ENCODE assay signal across 28 cellular contexts in the genomic region with DNA sequence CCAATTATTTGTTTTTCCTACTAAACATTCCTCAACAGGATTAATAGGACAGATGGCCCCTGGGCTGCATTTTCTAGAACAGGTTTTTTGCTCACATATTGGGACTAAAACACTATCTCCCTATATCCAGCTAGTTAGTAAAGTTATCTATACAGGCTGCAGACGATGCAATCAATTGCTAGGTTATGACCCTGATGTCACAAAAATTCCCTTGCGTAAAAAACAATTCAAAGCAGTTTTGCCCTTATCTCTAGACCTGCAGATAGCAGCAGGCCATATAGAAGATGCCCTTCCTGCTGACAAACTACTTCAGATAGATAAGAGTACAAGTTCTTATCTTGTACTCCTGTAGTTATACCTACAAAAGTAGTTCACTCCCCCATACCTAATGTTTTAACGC.
"Had no signal": no experiment of that assay in that cellular context is flagged by ENCODE, and none has a peak within 500 bp of the region (broad histone marks: within the 10 kb centered on the region; RNA-seq: fewer than 3 reads in every experiment).

No MANE protein-coding gene starts in this region.

- H3K4me3 ChIP-seq: ascending aorta, breast epithelium, cardiac muscle cell, colonic mucosa had no signal

- DNase-seq: activated CD4-positive, alpha-beta memory T cell treated with anti-CD3 and anti-CD28 coated beads, Interleukin-2, amount 10 ng/mL, durations not matched to agents 7 days and 5 days; activated CD4-positive, alpha-beta T cell treated with anti-CD3 and anti-CD28 coated beads for 1 hour; activated CD4-positive, alpha-beta T cell treated with anti-CD3 and anti-CD28 coated beads for 4 hours; activated CD4-positive, alpha-beta T cell treated with anti-CD3 and anti-CD28 coated beads, Interleukin-2, amount 10 ng/mL, durations not matched to agents 7 days and 5 days; activated CD4-positive, alpha-beta T cell treated with anti-CD3 and anti-CD28 coated beads, Interleukin-2, amount 50 U/mL, for 4 hours; activated CD8-positive, alpha-beta memory T cell treated with anti-CD3 and anti-CD28 coated beads, Interleukin-2, amount 50 U/mL, for 48 hours; activated gamma-delta T cell; activated naive CD4-positive, alpha-beta T cell; activated naive CD4-positive, alpha-beta T cell treated with anti-CD3 and anti-CD28 coated beads, Interleukin-2, amount 10 ng/mL, durations not matched to agents 7 days and 5 days; activated naive CD8-positive, alpha-beta T cell treated with anti-CD3 and anti-CD28 coated beads, Interleukin-2, amount 10 ng/mL, durations not matched to agents 7 days and 5 days; activated T-cell treated with anti-CD3 and anti-CD28 coated beads for 4 hours; activated T-cell treated with anti-CD3 and anti-CD28 coated beads, Interleukin-2, amount 50 U/mL, for 24 hours; activated T-cell treated with anti-CD3 and anti-CD28 coated beads, Interleukin-2, amount 50 U/mL, for 72 hours; central memory CD4-positive, alpha-beta T cell; cerebellar nuclear complex; colonic mucosa; effector CD8-positive, alpha-beta T cell; foreskin fibroblast; head of caudate nucleus; T-helper 2 cell had no signal

- FAIRE-seq: frontal cortex had no signal

- H3K27me3 ChIP-seq: ascending aorta, breast epithelium, cardiac muscle cell, colonic mucosa had no signal

- ATAC-seq: activated naive CD4-positive, alpha-beta T cell treated with anti-CD3 and anti-CD28 coated beads, Interleukin-2, amount 50 U/mL, for 72 hours; activated T-cell treated with anti-CD3 and anti-CD28 coated beads, Interleukin-2, amount 50 U/mL, for 72 hours; esophagus mucosa; WTC11 had no signal

- H3K36me3 ChIP-seq: ascending aorta, breast epithelium, cardiac muscle cell, colonic mucosa had no signal

- H3K27ac ChIP-seq: ascending aorta, breast epithelium, cardiac muscle cell, colonic mucosa, VCaP had no signal

- H3K9me3 ChIP-seq: ascending aorta, colonic mucosa had no signal

- H3K4me1 ChIP-seq: breast epithelium had no signal
